8 cellular contexts compared by ENCODE assay signal in the genomic region with DNA sequence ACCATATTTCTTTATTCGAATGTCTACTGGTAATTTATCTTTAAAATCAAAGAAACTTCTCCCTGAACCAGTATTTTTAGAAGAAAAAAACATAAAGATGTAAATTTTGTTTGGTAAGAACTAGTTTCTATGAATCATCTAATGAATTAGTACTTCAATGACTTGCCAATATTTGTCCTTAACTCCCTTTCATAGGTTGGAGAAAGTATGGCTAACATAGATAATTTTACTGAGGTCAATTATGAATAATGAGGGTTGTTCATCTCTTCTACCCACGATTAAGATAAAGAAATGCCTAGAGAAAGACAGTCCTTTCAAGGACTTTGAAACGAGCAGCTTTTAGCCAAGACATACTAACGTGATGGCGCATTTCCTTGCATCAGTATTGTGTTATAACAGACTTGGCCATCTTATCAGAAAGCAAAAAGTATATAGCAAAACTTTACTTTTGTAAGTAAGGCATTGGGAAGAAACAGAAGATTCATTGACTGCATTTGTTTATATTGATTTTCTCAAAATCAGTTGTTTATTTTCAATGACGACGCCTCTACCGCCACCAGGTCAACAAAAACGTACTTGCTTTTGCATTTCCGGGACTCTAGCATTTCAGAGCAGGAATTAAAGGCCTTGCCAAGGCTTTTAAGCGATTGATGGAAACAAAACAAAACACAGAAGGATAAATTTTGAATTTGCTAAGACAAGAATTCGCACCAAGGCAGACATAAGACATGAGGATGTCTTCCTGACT. TPM values are rescaled to one million over a fixed set of nuclear protein-coding genes. Genes with fewer than 3 reads are reported as not detected.
DNase-seq lines count a peak whose midpoint lies in the region; ATAC-seq lines count a peak whose summit lies in the region.

No MANE protein-coding gene starts in this region.

- peaks cover 4 to 13% of the 10 kb centered on the region in 2 donors for H3K36me3 Mint-ChIP-seq in CD4-positive, alpha-beta memory T cell
- H3K36me3 Mint-ChIP-seq in activated T-helper 2 cell treated with anti-CD3 and anti-CD28 coated beads, Interferon-gamma antibody, Interleukin-2, Interleukin-4, amounts not matched to agents 10 μg/mL and 5 μg/mL and 100 μg/mL, durations not matched to agents 14 hours and 24 hours and 36 hours (ENCODE audit: low read depth) = no peaks in the 10 kb centered on the region
- H3K36me3 Mint-ChIP-seq in stimulated activated naive B cell treated with anti-CD40 and anti-IgM and Interleukin-4, amounts not matched to agents 10 μg/mL and 1 μg/mL and 100 μg/mL, for 72 hours = no peaks in the 10 kb centered on the region

- no peaks in the 10 kb centered on the region for H3K36me3 ChIP-seq in CD4-positive, alpha-beta memory T cell (ENCODE audit: insufficient read depth, low read length)

- no peaks in the 10 kb centered on the region for H3K27me3 ChIP-seq in CD4-positive, alpha-beta memory T cell (ENCODE audit: insufficient read depth, low read length)

- peaks cover 20% of the 10 kb centered on the region for H3K4me1 ChIP-seq in CD4-positive, alpha-beta memory T cell (ENCODE audit: insufficient read depth, low read length)

- DNase-seq in CD4-positive, alpha-beta memory T cell = peak in 2 of 5 donors; percentile 63
- DNase-seq in activated T-helper 2 cell treated with anti-CD3 and anti-CD28 coated beads, Interferon-gamma antibody, Interleukin-2, Interleukin-4, amounts not matched to agents 10 μg/mL and 5 μg/mL and 100 μg/mL, durations not matched to agents 14 hours and 24 hours and 36 hours (ENCODE audit: low spot score) = no peak
- no peak for DNase-seq in stimulated activated naive B cell treated with anti-CD40 and anti-IgM and Interleukin-4, amounts not matched to agents 10 μg/mL and 1 μg/mL and 100 μg/mL, for 72 hours
- DNase-seq in GOT3 (lab: John Stamatoyannopoulos, UW) = no peak
- no peak for DNase-seq in ureter (ENCODE audit: low spot score)

- H3K4me1 Mint-ChIP-seq in CD4-positive, alpha-beta memory T cell = peaks cover 19 to 32% (median 22%) of the 10 kb centered on the region in 4 donors
- H3K4me1 Mint-ChIP-seq in activated T-helper 2 cell treated with anti-CD3 and anti-CD28 coated beads, Interferon-gamma antibody, Interleukin-2, Interleukin-4, amounts not matched to agents 10 μg/mL and 5 μg/mL and 100 μg/mL, durations not matched to agents 14 hours and 24 hours and 36 hours (ENCODE audit: low read depth) = peaks cover 23% of the 10 kb centered on the region
- H3K4me1 Mint-ChIP-seq in stimulated activated naive B cell treated with anti-CD40 and anti-IgM and Interleukin-4, amounts not matched to agents 10 μg/mL and 1 μg/mL and 100 μg/mL, for 72 hours = peaks cover 6 to 26% of the 10 kb centered on the region in 2 donors

- peak overlapping the region; percentile 80 to 98 (median 94) for H3K4me3 Mint-ChIP-seq in CD4-positive, alpha-beta memory T cell
- H3K4me3 Mint-ChIP-seq in activated T-helper 2 cell treated with anti-CD3 and anti-CD28 coated beads, Interferon-gamma antibody, Interleukin-2, Interleukin-4, amounts not matched to agents 10 μg/mL and 5 μg/mL and 100 μg/mL, durations not matched to agents 14 hours and 24 hours and 36 hours (ENCODE audit: low read depth) = peak overlapping the region; percentile 92
- peak overlapping the region; percentile 89 to 94 for H3K4me3 Mint-ChIP-seq in stimulated activated naive B cell treated with anti-CD40 and anti-IgM and Interleukin-4, amounts not matched to agents 10 μg/mL and 1 μg/mL and 100 μg/mL, for 72 hours

- CTCF ChIA-PET in CD4-positive, alpha-beta memory T cell (lab: Charles Lee; ENCODE audit: partially characterized antibody) = interaction anchor here (0.6 to 2.3 kb wide), 3 partner anchors 22 to 176 kb away, joined by 3 to 14 read pairs (median 6); partner anchors contain the start of gene NMI

- POLR2A ChIA-PET in CD4-positive, alpha-beta memory T cell (lab: Charles Lee; ENCODE audit: partially characterized antibody) = interaction anchor here (0.9 to 5.2 kb wide), 13 partner anchors 13 to 1674 kb away, joined by 3 to 139 read pairs (median 8); partner anchors contain the start of genes ARL6IP6, MMADHC, NMI and RIF1

- peak overlapping the region; percentile 94 for H3K27ac ChIP-seq in CD4-positive, alpha-beta memory T cell (ENCODE audit: low read depth, low read length)

- intact Hi-C loops in CD4-positive, alpha-beta memory T cell (cut with micrococcal nuclease) = loop anchor here (1.0 to 5.0 kb wide), 6 partner anchors 29 to 1674 kb away; partner anchors contain the start of genes ARL5A, ARL6IP6, MMADHC and NMI
- intact Hi-C loops in activated T-helper 2 cell treated with anti-CD3 and anti-CD28 coated beads, Interferon-gamma antibody, Interleukin-2, Interleukin-4, amounts not matched to agents 10 μg/mL and 5 μg/mL and 100 μg/mL, durations not matched to agents 14 hours and 24 hours and 36 hours (cut with micrococcal nuclease) = loop anchor here (1.0 to 2.0 kb wide), 3 partner anchors 29 to 1674 kb away; partner anchors contain the start of genes MMADHC, NMI and RIF1

- ATAC-seq in GM19397 (IDR thresholded peaks at IDR 0.05; ENCODE audit: unreplicated experiment) (peak; percentile 19), HG03469 (IDR thresholded peaks at IDR 0.05; ENCODE audit: unreplicated experiment) (peak; percentile 12)
- ATAC-seq in stimulated activated naive B cell treated with anti-CD40 and anti-IgM and Interleukin-4, amounts not matched to agents 10 μg/mL and 1 μg/mL and 100 μg/mL, for 72 hours (replicated peaks) = peak; percentile 5 to 14

- no peaks in the 10 kb centered on the region for H3K9me3 ChIP-seq in CD4-positive, alpha-beta memory T cell (ENCODE audit: control insufficient read depth in 1 of 2, low read length in 2 of 2)
- H3K9me3 ChIP-seq in iPS-18c (ENCODE audit: control insufficient read depth, insufficient read depth, low read length) = no peaks in the 10 kb centered on the region

- H3K4me3 ChIP-seq in CD4-positive, alpha-beta memory T cell (ENCODE audit: low read length in 2 of 2) = peak overlapping the region; percentile 78 to 98
- peak overlapping the region; percentile 66 for H3K4me3 ChIP-seq in iPS-18c (ENCODE audit: insufficient read depth, low read depth, low read length)

- peaks cover 0 to 1% (median 0%) of the 10 kb centered on the region in 8 donors for H3K9me3 Mint-ChIP-seq in CD4-positive, alpha-beta memory T cell
- H3K9me3 Mint-ChIP-seq in activated T-helper 2 cell treated with anti-CD3 and anti-CD28 coated beads, Interferon-gamma antibody, Interleukin-2, Interleukin-4, amounts not matched to agents 10 μg/mL and 5 μg/mL and 100 μg/mL, durations not matched to agents 14 hours and 24 hours and 36 hours = no peaks in the 10 kb centered on the region
- H3K9me3 Mint-ChIP-seq in stimulated activated naive B cell treated with anti-CD40 and anti-IgM and Interleukin-4, amounts not matched to agents 10 μg/mL and 1 μg/mL and 100 μg/mL, for 72 hours = no peaks in the 10 kb centered on the region

- peak overlapping the region; percentile 85 to 100 (median 93) for H3K27ac Mint-ChIP-seq in CD4-positive, alpha-beta memory T cell
- H3K27ac Mint-ChIP-seq in activated T-helper 2 cell treated with anti-CD3 and anti-CD28 coated beads, Interferon-gamma antibody, Interleukin-2, Interleukin-4, amounts not matched to agents 10 μg/mL and 5 μg/mL and 100 μg/mL, durations not matched to agents 14 hours and 24 hours and 36 hours = peak overlapping the region; percentile 97
- H3K27ac Mint-ChIP-seq in stimulated activated naive B cell treated with anti-CD40 and anti-IgM and Interleukin-4, amounts not matched to agents 10 μg/mL and 1 μg/mL and 100 μg/mL, for 72 hours = peak overlapping the region; percentile 97

- H3K27me3 Mint-ChIP-seq in CD4-positive, alpha-beta memory T cell = no peaks in the 10 kb centered on the region
- no peaks in the 10 kb centered on the region for H3K27me3 Mint-ChIP-seq in activated T-helper 2 cell treated with anti-CD3 and anti-CD28 coated beads, Interferon-gamma antibody, Interleukin-2, Interleukin-4, amounts not matched to agents 10 μg/mL and 5 μg/mL and 100 μg/mL, durations not matched to agents 14 hours and 24 hours and 36 hours (ENCODE audit: low read depth)
- H3K27me3 Mint-ChIP-seq in stimulated activated naive B cell treated with anti-CD40 and anti-IgM and Interleukin-4, amounts not matched to agents 10 μg/mL and 1 μg/mL and 100 μg/mL, for 72 hours = no peaks in the 10 kb centered on the region

RNA-seq across cellular contexts. Expression of gene RBM43, which starts 1.0 kb away (rescaled TPM):
- total RNA-seq in CD4-positive, alpha-beta memory T cell = 10 to 100 TPM; 18.2 to 20.7 TPM
- 1 to 10 TPM; 2.2 to 4.6 TPM for polyA plus RNA-seq in CD4-positive, alpha-beta memory T cell
- 2.6 and 2.8 TPM in 2 replicates for total RNA-seq in activated T-helper 2 cell treated with anti-CD3 and anti-CD28 coated beads, Interferon-gamma antibody, Interleukin-2, Interleukin-4, amounts not matched to agents 10 μg/mL and 5 μg/mL and 100 μg/mL, durations not matched to agents 14 hours and 24 hours and 36 hours
- 13.4 TPM for total RNA-seq in ureter

RNA-seq across cellular contexts. Expression of gene NMI, which starts 28.8 kb away (rescaled TPM):
- 10 to 100 TPM; 38.6 to 40.0 TPM for total RNA-seq in CD4-positive, alpha-beta memory T cell
- 10 to 100 TPM; 44.3 to 60.8 TPM for polyA plus RNA-seq in CD4-positive, alpha-beta memory T cell
- total RNA-seq in activated T-helper 2 cell treated with anti-CD3 and anti-CD28 coated beads, Interferon-gamma antibody, Interleukin-2, Interleukin-4, amounts not matched to agents 10 μg/mL and 5 μg/mL and 100 μg/mL, durations not matched to agents 14 hours and 24 hours and 36 hours = 43.8 and 44.0 TPM in 2 replicates
- 13.2 TPM for total RNA-seq in ureter
